ENCODE assay signal across 1 cellular context in genomic region chr7:47535033-47535703, GRCh38.
TF ChIP-seq lines count a peak whose summit lies in the region.

No MANE protein-coding gene starts in this region.

TF ChIP-seq in HepG2, 621 proteins besides CTCF, POLR2A, EP300 and RAD21 (continued from another document and continues in another):
- TF ChIP-seq ARID3A (IDR thresholded peaks at IDR 0.05; ENCODE audit: low read depth, low read length) (peak; percentile 65; the same call in 1 of the 2 replicates), POLR2G (IDR thresholded peaks at IDR 0.05; ENCODE audit: low read depth, low read length) (0 out of 2 replicates have a peak, but pooled peaks have one; percentile 33), HNRNPK (IDR thresholded peaks at IDR 0.05; ENCODE audit: low read depth, low read length, poor library complexity, severe bottlenecking) (no peak), SNAI1 (CRISPR knock-in tag; IDR thresholded peaks at IDR 0.05; ENCODE audit: borderline replicate concordance) (no peak), U2AF2 (IDR thresholded peaks at IDR 0.05; ENCODE audit: low read depth, low read length) (no peak), PAXIP1 (CRISPR knock-in tag; conservative IDR thresholded peaks at IDR 0.05) (peak; percentile 80), HNRNPH1 (optimal IDR thresholded peaks at IDR 0.05; ENCODE audit: low read depth, low read length) (no peak), ZNF784 (CRISPR knock-in tag; IDR thresholded peaks at IDR 0.05; ENCODE audit: borderline replicate concordance) (no peak), ZNF562 (CRISPR knock-in tag; IDR thresholded peaks at IDR 0.05; ENCODE audit: borderline replicate concordance) (no peak), HDAC6 (IDR thresholded peaks at IDR 0.05; ENCODE audit: low read depth, low read length) (no peak), ATAD3A (CRISPR knock-in tag; IDR thresholded peaks at IDR 0.05) (no peak), NR2F6 (IDR thresholded peaks at IDR 0.05) (peak; percentile 86), NR2F6 (CRISPR knock-in tag; IDR thresholded peaks at IDR 0.05) (peak; percentile 85), RFXAP (CRISPR knock-in tag; IDR thresholded peaks at IDR 0.05; ENCODE audit: borderline replicate concordance) (no peak; the same call in 1 of the 2 replicates), KDM6A (CRISPR knock-in tag; IDR thresholded peaks at IDR 0.05; ENCODE audit: low read depth) (no peak), ZNF124 (CRISPR knock-in tag; IDR thresholded peaks at IDR 0.05) (no peak), PHB2 (IDR thresholded peaks at IDR 0.05; ENCODE audit: partially characterized antibody) (no peak), SRSF4 (IDR thresholded peaks at IDR 0.05; ENCODE audit: low read depth, low read length, poor library complexity, severe bottlenecking) (no peak), NBN (conservative IDR thresholded peaks at IDR 0.05) (no peak), ZNF230 (CRISPR knock-in tag; IDR thresholded peaks at IDR 0.05) (no peak), FOSL2 (CRISPR knock-in tag; IDR thresholded peaks at IDR 0.05) (peak; percentile 46; the same call in 1 of the 2 replicates), DRAP1 (CRISPR knock-in tag; IDR thresholded peaks at IDR 0.05) (no peak), ZNF790 (CRISPR knock-in tag; IDR thresholded peaks at IDR 0.05; ENCODE audit: borderline replicate concordance) (no peak), SETDB1 (CRISPR knock-in tag; IDR thresholded peaks at IDR 0.05; ENCODE audit: borderline replicate concordance) (no peak), ZC3H13 (CRISPR knock-in tag; IDR thresholded peaks at IDR 0.05) (0 out of 2 replicates have a peak, but pooled peaks have one; percentile 26), NFIC (IDR thresholded peaks at IDR 0.05; ENCODE audit: low read length) (peak; percentile 39; the same call in 1 of the 2 replicates), ZZZ3 (CRISPR knock-in tag; IDR thresholded peaks at IDR 0.05; ENCODE audit: borderline replicate concordance) (no peak), SP5 (CRISPR knock-in tag; IDR thresholded peaks at IDR 0.05; ENCODE audit: borderline replicate concordance, low read depth) (no peak), GATAD1 (CRISPR knock-in tag; IDR thresholded peaks at IDR 0.05) (no peak), ZNF547 (CRISPR knock-in tag; IDR thresholded peaks at IDR 0.05) (no peak), ZNF776 (CRISPR knock-in tag; IDR thresholded peaks at IDR 0.05) (no peak), ZNF572 (CRISPR knock-in tag; IDR thresholded peaks at IDR 0.05) (no peak), RBAK (CRISPR knock-in tag; IDR thresholded peaks at IDR 0.05) (no peak), ETV5 (CRISPR knock-in tag; IDR thresholded peaks at IDR 0.05; ENCODE audit: borderline replicate concordance) (peak; percentile 37; the same call in 1 of the 2 replicates), NR0B2 (CRISPR knock-in tag; IDR thresholded peaks at IDR 0.05) (no peak), REPIN1 (CRISPR knock-in tag; IDR thresholded peaks at IDR 0.05; ENCODE audit: borderline replicate concordance, low read depth) (no peak), ZFP62 (CRISPR knock-in tag; IDR thresholded peaks at IDR 0.05) (no peak), CENPT (CRISPR knock-in tag; IDR thresholded peaks at IDR 0.05; ENCODE audit: low read depth) (no peak), NFE2L1 (CRISPR knock-in tag; IDR thresholded peaks at IDR 0.05; ENCODE audit: borderline replicate concordance) (no peak), ZFP41 (CRISPR knock-in tag; IDR thresholded peaks at IDR 0.05; ENCODE audit: borderline replicate concordance) (no peak), TIGD3 (CRISPR knock-in tag; IDR thresholded peaks at IDR 0.05; ENCODE audit: borderline replicate concordance) (no peak), ZNF782 (CRISPR knock-in tag; IDR thresholded peaks at IDR 0.05; ENCODE audit: borderline replicate concordance) (no peak), LRRFIP1 (CRISPR knock-in tag; conservative IDR thresholded peaks at IDR 0.05) (no peak), ATF7 (IDR thresholded peaks at IDR 0.05) (no peak), ATF7 (CRISPR knock-in tag; IDR thresholded peaks at IDR 0.05) (no peak), ZXDC (CRISPR knock-in tag; IDR thresholded peaks at IDR 0.05) (no peak), IRF2 (CRISPR knock-in tag; IDR thresholded peaks at IDR 0.05) (no peak), TFAP4 (IDR thresholded peaks at IDR 0.05; ENCODE audit: borderline replicate concordance, low read depth) (0 out of 2 replicates have a peak, but pooled peaks have one; percentile 35), BRF2 (CRISPR knock-in tag; IDR thresholded peaks at IDR 0.05) (0 out of 2 replicates have a peak, but pooled peaks have one; percentile 48), SSRP1 (CRISPR knock-in tag; IDR thresholded peaks at IDR 0.05) (peak; percentile 47; the same call in 1 of the 2 replicates), ZNF337 (CRISPR knock-in tag; IDR thresholded peaks at IDR 0.05; ENCODE audit: borderline replicate concordance, low read depth) (no peak)
